ENCODE assay signal across 8 cellular contexts in the genomic region with DNA sequence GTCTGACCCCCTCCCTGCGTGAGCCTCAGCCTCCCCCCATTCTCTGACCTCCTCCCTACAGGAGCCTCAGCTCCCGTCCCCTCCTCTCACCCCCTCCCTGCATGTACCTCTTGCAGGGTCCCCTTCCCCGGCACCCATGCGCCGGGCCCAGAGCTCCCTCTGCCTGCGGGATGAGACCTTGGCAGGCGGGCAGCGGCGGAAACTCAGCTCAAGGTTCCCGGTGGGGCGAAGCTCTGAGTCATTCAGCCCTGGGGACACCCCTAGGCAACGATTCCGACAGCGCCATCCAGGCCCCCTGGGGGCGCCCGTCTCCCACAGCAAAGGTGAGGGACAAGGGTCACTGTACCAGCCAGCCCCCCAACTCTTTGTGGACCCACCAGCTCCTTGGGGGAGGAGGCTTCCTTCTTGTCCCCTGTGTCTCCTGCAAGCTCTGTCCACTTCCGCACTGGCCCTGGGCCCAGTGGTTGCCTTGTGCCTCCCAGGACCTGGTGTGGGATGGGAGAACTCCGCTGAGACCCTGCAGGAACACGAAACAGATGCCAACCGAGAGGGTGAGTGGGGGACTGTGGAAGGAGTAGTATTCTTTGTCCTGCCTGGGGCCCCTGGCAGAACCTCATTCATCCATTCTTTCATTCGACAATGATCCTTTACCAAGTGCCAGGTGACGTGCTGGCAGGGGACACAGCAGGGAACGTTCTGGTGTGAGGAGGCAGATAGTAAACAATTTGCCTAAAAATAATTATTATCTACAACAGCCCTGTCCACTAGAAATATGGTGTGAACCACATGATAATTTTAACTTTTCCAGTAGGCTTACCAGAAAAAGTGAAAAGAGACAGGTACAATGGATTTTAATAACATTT. TPM values are rescaled to one million over a fixed set of nuclear protein-coding genes. Genes with fewer than 3 reads are reported as not detected.
DNase-seq lines count a peak whose midpoint lies in the region; ATAC-seq and TF ChIP-seq lines count a peak whose summit lies in the region.

No MANE protein-coding gene starts in this region.

- H2AK5ac ChIP-seq in mesenchymal stem cell (ENCODE audit: low read length, severe bottlenecking): peak overlapping the region; percentile 0

- H4K20me1 ChIP-seq in MM.1S (ENCODE audit: insufficient read depth, low read length): no peaks in the 10 kb centered on the region

- 12 to 25% methylated on average over 3 to 20 of the region's 23 CpGs for WGBS in endodermal cell (ENCODE audit: insufficient coverage in 1 of 2, insufficient read length in 1 of 2), 2 experiments
- WGBS in mesenchymal stem cell: 14% methylated on average over 20 of the region's 23 CpGs
- 31 to 32% methylated on average over 17 to 23 of the region's 23 CpGs for WGBS in testis, 2 donors

- peaks cover 15% of the 10 kb centered on the region for H3K4me1 Mint-ChIP-seq in endodermal cell

- H3K79me2 ChIP-seq in MM.1S (ENCODE audit: low read length): peaks cover 13% of the 10 kb centered on the region

- no peaks in the 10 kb centered on the region for H3F3A ChIP-seq in MM.1S (ENCODE audit: insufficient read depth, low read length)

- H3K36me3 ChIP-seq in MM.1S (replicated peaks; ENCODE audit: insufficient read depth, low read length) (no peaks in the 10 kb centered on the region), endodermal cell (ENCODE audit: control insufficient read depth, insufficient read depth, low read length) (no peaks in the 10 kb centered on the region), mesenchymal stem cell (ENCODE audit: control insufficient read depth in 1 of 2, insufficient read depth in 2 of 2, low read depth in 1 of 2, low read length in 2 of 2) (peaks cover 2 to 6% of the 10 kb centered on the region in 2 experiments), testis (ENCODE audit: low read depth, missing control alignments) (no peaks in the 10 kb centered on the region)

- no peak overlapping the region for H2BK5ac ChIP-seq in mesenchymal stem cell (ENCODE audit: low read depth, low read length, poor library complexity, severe bottlenecking)

- peak overlapping the region; percentile 90 for H2BK15ac ChIP-seq in mesenchymal stem cell (ENCODE audit: low read depth, poor library complexity, severe bottlenecking)

- H3K9me2 ChIP-seq in MM.1S (replicated peaks; ENCODE audit: insufficient read depth, low read length): no peaks in the 10 kb centered on the region

- peak overlapping the region; percentile 52 to 87 for H3K18ac ChIP-seq in mesenchymal stem cell (ENCODE audit: low read depth in 1 of 2, low read length in 2 of 2)

- no peak overlapping the region for H3K14ac ChIP-seq in mesenchymal stem cell (ENCODE audit: low read length in 2 of 2)

- peak overlapping the region; percentile 76 for H3K27ac Mint-ChIP-seq in endodermal cell

- H4K91ac ChIP-seq in mesenchymal stem cell (ENCODE audit: low read length): peak overlapping the region; percentile 82

- no peak overlapping the region for H3K4me3 Mint-ChIP-seq in endodermal cell

- no peaks in the 10 kb centered on the region for H3K36me3 Mint-ChIP-seq in endodermal cell (ENCODE audit: low read depth)

- H3K9me3 ChIP-seq in MM.1S (replicated peaks; ENCODE audit: insufficient read depth, low read length) (no peaks in the 10 kb centered on the region), endodermal cell (ENCODE audit: control insufficient read depth, low read length) (no peaks in the 10 kb centered on the region), mesenchymal stem cell (ENCODE audit: control insufficient read depth, low read length) (no peaks in the 10 kb centered on the region), testis (no peaks in the 10 kb centered on the region)

- H3K79me1 ChIP-seq in mesenchymal stem cell (replicated peaks; ENCODE audit: low read length, poor library complexity, severe bottlenecking): peaks cover 14% of the 10 kb centered on the region

- ATAC-seq in HG03039 (IDR thresholded peaks at IDR 0.05; ENCODE audit: unreplicated experiment): no peak

- no peak for TF ChIP-seq POLR2A in testis (IDR thresholded peaks at IDR 0.05)

- DNase-seq in SKM-1 treated with dmso at 0.1 percent for 144 hours (lab: John Stamatoyannopoulos, UW; ENCODE audit: unreplicated experiment) (peak; percentile 55), SKM-1 (lab: John Stamatoyannopoulos, UW; ENCODE audit: unreplicated experiment) (no peak), MM.1S (no peak), T1000 (lab: John Stamatoyannopoulos, UW) (peak; percentile 84), endodermal cell (peak; percentile 94), mesenchymal stem cell (peak; percentile 88), testis (peak; percentile 80)

- H3K9me3 Mint-ChIP-seq in endodermal cell: no peaks in the 10 kb centered on the region

- H3K23ac ChIP-seq in mesenchymal stem cell (ENCODE audit: low read length in 2 of 2): no peak overlapping the region

- H3K27ac ChIP-seq in MM.1S (ENCODE audit: low read length) (no peak overlapping the region), endodermal cell (ENCODE audit: low read depth, low read length) (peak overlapping the region; percentile 9), mesenchymal stem cell (ENCODE audit: low read length, poor library complexity, severe bottlenecking) (peak overlapping the region; percentile 20), testis (peak overlapping the region; percentile 14 to 55)

- peak overlapping the region; percentile 2 to 93 for H3K4ac ChIP-seq in mesenchymal stem cell (ENCODE audit: low read depth in 1 of 2, low read length in 2 of 2)

- H3K4me3 ChIP-seq in MM.1S (ENCODE audit: low read length) (no peak overlapping the region), endodermal cell (ENCODE audit: low read length) (no peak overlapping the region), mesenchymal stem cell (ENCODE audit: insufficient read depth in 1 of 2, low read depth in 1 of 2, low read length in 2 of 2) (peak overlapping the region in 1 of 2 experiments; percentile 64), testis (no peak overlapping the region)

- H2BK120ac ChIP-seq in mesenchymal stem cell (ENCODE audit: low read depth, low read length): peak overlapping the region; percentile 12

- H3K27me3 ChIP-seq in MM.1S (replicated peaks; ENCODE audit: insufficient read depth, low read length) (no peaks in the 10 kb centered on the region), endodermal cell (ENCODE audit: control insufficient read depth, insufficient read depth, low read length, poor library complexity, severe bottlenecking) (no peaks in the 10 kb centered on the region), mesenchymal stem cell (ENCODE audit: control insufficient read depth in 1 of 2, insufficient read depth in 1 of 2, low read length in 2 of 2) (peaks cover 0 to 4% of the 10 kb centered on the region in 2 experiments), testis (no peaks in the 10 kb centered on the region)

- H3K4me2 ChIP-seq in MM.1S (ENCODE audit: low read depth, low read length) (no peak overlapping the region), mesenchymal stem cell (ENCODE audit: low read length, poor library complexity, severe bottlenecking) (peak overlapping the region; percentile 56)

- TF ChIP-seq CTCF in MM.1S (IDR thresholded peaks at IDR 0.05; ENCODE audit: low read length) (0 out of 2 replicates have a peak, but pooled peaks have one; percentile 3), endodermal cell (conservative IDR thresholded peaks at IDR 0.05) (peak; percentile 77), testis (IDR thresholded peaks at IDR 0.05) (peak; percentile 48 to 58 (median 56))

- H3K27me3 Mint-ChIP-seq in endodermal cell (ENCODE audit: insufficient read depth): no peaks in the 10 kb centered on the region

- H2AFZ ChIP-seq in MM.1S (ENCODE audit: low read length) (no peak overlapping the region), mesenchymal stem cell (ENCODE audit: low read depth, low read length) (no peak overlapping the region)

- peak overlapping the region in 1 of 2 experiments; percentile 42 for H2BK12ac ChIP-seq in mesenchymal stem cell (ENCODE audit: low read length in 2 of 2)

- intact Hi-C loops in testis (cut with DNase I; ENCODE audit: low total_unique reads): no loop called here

- H4K8ac ChIP-seq in mesenchymal stem cell (ENCODE audit: low read length): peak overlapping the region; percentile 91

- H3K9ac ChIP-seq in MM.1S (ENCODE audit: low read length): no peak overlapping the region
- H3K9ac ChIP-seq in endodermal cell (ENCODE audit: extremely low read depth, low read length, poor library complexity, severe bottlenecking): no peak overlapping the region
- peak overlapping the region; percentile 77 for H3K9ac ChIP-seq in mesenchymal stem cell (ENCODE audit: low read length)

- peaks cover 7% of the 10 kb centered on the region for H3K4me1 ChIP-seq in MM.1S (ENCODE audit: low read length)
- peaks cover 7% of the 10 kb centered on the region for H3K4me1 ChIP-seq in endodermal cell (ENCODE audit: control insufficient read depth, insufficient read depth, low read length)
- peaks cover 46% of the 10 kb centered on the region for H3K4me1 ChIP-seq in mesenchymal stem cell (ENCODE audit: control insufficient read depth, insufficient read depth, low read depth, low read length)
- peaks cover 38% of the 10 kb centered on the region for H3K4me1 ChIP-seq in testis

RNA-seq across cellular contexts. Expression of a gene that starts 3.7 kb away (rescaled TPM):
- total RNA-seq in endodermal cell (10 to 100 TPM; 13.5 to 14.5 TPM), testis (10 to 100 TPM; 15.6 TPM)
- 10.2 TPM for polyA plus RNA-seq in endodermal cell (2013, experiment 1 of 2)
- 9.9 TPM for polyA plus RNA-seq in endodermal cell (2013, experiment 2 of 2)
- 23.7 TPM for polyA plus RNA-seq in mesenchymal stem cell (2013, experiment 1 of 2)
- polyA plus RNA-seq in mesenchymal stem cell (2013, experiment 2 of 2): 21.3 TPM
- 9.2 TPM for polyA plus RNA-seq in testis (ENCODE audit: insufficient read depth, low read depth, low replicate concordance)

RNA-seq across cellular contexts. Expression of a gene that starts 15.3 kb away (rescaled TPM):
- total RNA-seq in endodermal cell (10 to 100 TPM; 14.2 to 15.2 TPM), testis (10 to 100 TPM; 16.6 to 23.5 TPM)
- 5.3 TPM for polyA plus RNA-seq in endodermal cell (2013, experiment 1 of 2)
- 4.5 TPM for polyA plus RNA-seq in endodermal cell (2013, experiment 2 of 2)
- 2.0 TPM for polyA plus RNA-seq in mesenchymal stem cell (2013, experiment 1 of 2)
- 1.8 TPM for polyA plus RNA-seq in mesenchymal stem cell (2013, experiment 2 of 2)
- 28.5 TPM for polyA plus RNA-seq in testis (ENCODE audit: insufficient read depth, low read depth, low replicate concordance)

RNA-seq across cellular contexts. Expression of a gene that starts 37.4 kb away (rescaled TPM):
- total RNA-seq in endodermal cell (100 to 1,000 TPM; 235 to 289 TPM), testis (100 to 1,000 TPM; 189 to 271 TPM)
- 188 TPM for polyA plus RNA-seq in endodermal cell (2013, experiment 1 of 2)
- 181 TPM for polyA plus RNA-seq in endodermal cell (2013, experiment 2 of 2)
- polyA plus RNA-seq in mesenchymal stem cell (2013, experiment 1 of 2): 235 TPM
- polyA plus RNA-seq in mesenchymal stem cell (2013, experiment 2 of 2): 233 TPM
- polyA plus RNA-seq in testis (ENCODE audit: insufficient read depth, low read depth, low replicate concordance): 287 TPM

RNA-seq across cellular contexts. Expression of a gene that starts 38.0 kb away (rescaled TPM):
- total RNA-seq in endodermal cell (100 to 1,000 TPM; 265 to 352 TPM), testis (100 to 1,000 TPM; 303 to 340 TPM)
- 224 TPM for polyA plus RNA-seq in endodermal cell (2013, experiment 1 of 2)
- 197 TPM for polyA plus RNA-seq in endodermal cell (2013, experiment 2 of 2)
- 364 TPM for polyA plus RNA-seq in mesenchymal stem cell (2013, experiment 1 of 2)
- 351 TPM for polyA plus RNA-seq in mesenchymal stem cell (2013, experiment 2 of 2)
- 275 TPM for polyA plus RNA-seq in testis (ENCODE audit: insufficient read depth, low read depth, low replicate concordance)

RNA-seq across cellular contexts. Expression of a gene that starts 50.0 kb away (rescaled TPM):
- 10 to 100 TPM; 22.8 to 34.5 TPM for total RNA-seq in endodermal cell
- polyA plus RNA-seq in endodermal cell (2013, experiment 1 of 2): 20.0 TPM
- 17.8 TPM for polyA plus RNA-seq in endodermal cell (2013, experiment 2 of 2)
- 10.7 TPM for polyA plus RNA-seq in mesenchymal stem cell (2013, experiment 1 of 2)
- polyA plus RNA-seq in mesenchymal stem cell (2013, experiment 2 of 2): 10.7 TPM
- 10 to 100 TPM; 19.3 to 22.0 TPM for total RNA-seq in testis
- 13.7 TPM for polyA plus RNA-seq in testis (ENCODE audit: insufficient read depth, low read depth, low replicate concordance)

Comparison
In these comparisons a context has a peak if more than half of its experiments do, and no peak if none do; other contexts are left out.
1. DNase-seq: peak in SKM-1 treated with dmso at 0.1 percent for 144 hours (single experiment), T1000 (single experiment), endodermal cell (single experiment), mesenchymal stem cell (single experiment) and testis (single experiment); none in SKM-1 (single experiment) and MM.1S (single experiment).
2. CTCF ChIP-seq: peak in every context shown above with its lines; median percentile 77 in endodermal cell; 56 in testis; 3 in MM.1S.